17 cellular contexts compared by ENCODE assay signal in genomic region chr5:90344693-90345092, GRCh38.
"Had no signal": no experiment of that assay in that cellular context is flagged by ENCODE, and none has a peak within 500 bp of the region (broad histone marks: within the 10 kb centered on the region; RNA-seq: fewer than 3 reads in every experiment).

No MANE protein-coding gene starts in this region.

- H3K4me3 ChIP-seq: SJSA1 had no signal

- ATAC-seq: T-cell had no signal

- H3K27ac ChIP-seq: SJSA1 had no signal

- H3K27me3 ChIP-seq: SJSA1 had no signal

- H3K4me1 ChIP-seq: SJSA1 had no signal

- DNase-seq: KBM-7, MV-4-11, NCI-H1048, NCI-H1105, NCI-H1417, NCI-H187, NCI-H2029, NCI-H2081 treated with DMSO at 0.1 percent for 48 hours, NCI-H524, NCI-H526 treated with DMSO at 0.1 percent for 48 hours, NCI-H774, Right ventricle myocardium superior, RPMI8226, SIG-M5, SW 1271, T-cell had no signal

- H3K9me3 ChIP-seq: SJSA1 had no signal
